In the genomic region with DNA sequence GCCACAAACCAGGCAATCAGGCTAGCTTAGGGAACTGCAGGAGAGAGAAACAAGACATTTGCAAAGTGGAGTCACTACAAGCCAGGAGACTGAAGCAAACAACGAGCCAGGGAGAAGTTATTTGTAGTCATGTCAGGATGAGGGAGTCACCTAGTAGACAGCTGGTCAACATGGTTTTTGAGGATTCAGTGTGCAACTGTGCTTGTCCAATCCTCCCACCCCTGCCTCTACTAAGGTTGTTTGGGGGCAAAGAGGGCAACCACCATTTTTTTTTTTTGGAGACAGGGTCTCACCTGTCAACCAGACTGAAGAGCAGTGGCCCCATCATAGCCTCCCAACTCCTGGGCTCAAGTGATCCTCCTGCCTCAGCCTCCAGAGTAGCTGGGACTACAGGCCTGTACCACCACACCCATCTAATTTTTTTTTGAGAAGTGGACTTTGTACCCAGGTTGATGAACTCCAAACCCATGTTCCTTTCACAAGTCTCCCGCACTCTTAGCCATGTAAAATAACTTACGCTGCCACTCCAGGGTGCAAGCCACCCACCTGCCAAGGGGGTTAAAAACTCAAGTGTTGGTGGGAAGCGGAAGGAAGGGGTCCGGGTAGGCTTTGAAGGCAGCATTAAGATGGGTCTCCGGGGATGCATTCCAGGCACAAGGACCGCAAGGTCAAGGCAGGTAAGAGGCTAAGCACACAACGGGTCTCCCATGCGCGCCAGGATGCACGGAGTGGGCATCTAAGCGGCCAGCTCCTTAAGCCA, we compare ENCODE assay signal across 1 cellular context.
A peak's percentile ranks its signal among the peaks of the same experiment; 100 is the strongest.
TF ChIP-seq lines count a peak whose summit lies in the region.

No MANE protein-coding gene starts in this region.

TF ChIP-seq in HepG2, 621 proteins besides CTCF, POLR2A, EP300 and RAD21 (continued from another document):
- TF ChIP-seq, protein P1, sequence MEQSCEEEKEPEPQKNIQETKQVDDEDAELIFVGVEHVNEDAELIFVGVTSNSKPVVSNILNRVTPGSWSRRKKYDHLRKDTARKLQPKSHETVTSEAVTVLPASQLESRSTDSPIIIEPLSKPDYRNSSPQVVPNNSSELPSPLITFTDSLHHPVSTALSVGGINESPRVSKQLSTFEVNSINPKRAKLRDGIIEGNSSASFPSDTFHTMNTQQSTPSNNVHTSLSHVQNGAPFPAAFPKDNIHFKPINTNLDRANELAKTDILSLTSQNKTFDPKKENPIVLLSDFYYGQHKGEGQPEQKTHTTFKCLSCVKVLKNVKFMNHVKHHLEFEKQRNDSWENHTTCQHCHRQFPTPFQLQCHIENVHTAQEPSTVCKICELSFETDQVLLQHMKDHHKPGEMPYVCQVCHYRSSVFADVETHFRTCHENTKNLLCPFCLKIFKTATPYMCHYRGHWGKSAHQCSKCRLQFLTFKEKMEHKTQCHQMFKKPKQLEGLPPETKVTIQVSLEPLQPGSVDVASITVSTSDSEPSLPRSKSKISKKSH (CRISPR knock-in tag; IDR thresholded peaks at IDR 0.05; ENCODE audit: borderline replicate concordance), result 0 out of 2 replicates have a peak, but pooled peaks have one; percentile 12
- TF ChIP-seq MIXL1 (CRISPR knock-in tag; IDR thresholded peaks at IDR 0.05) (no peak), MTA3 (CRISPR knock-in tag; IDR thresholded peaks at IDR 0.05) (no peak), ZNF619 (CRISPR knock-in tag; IDR thresholded peaks at IDR 0.05) (no peak)
- TF ChIP-seq, protein P2, sequence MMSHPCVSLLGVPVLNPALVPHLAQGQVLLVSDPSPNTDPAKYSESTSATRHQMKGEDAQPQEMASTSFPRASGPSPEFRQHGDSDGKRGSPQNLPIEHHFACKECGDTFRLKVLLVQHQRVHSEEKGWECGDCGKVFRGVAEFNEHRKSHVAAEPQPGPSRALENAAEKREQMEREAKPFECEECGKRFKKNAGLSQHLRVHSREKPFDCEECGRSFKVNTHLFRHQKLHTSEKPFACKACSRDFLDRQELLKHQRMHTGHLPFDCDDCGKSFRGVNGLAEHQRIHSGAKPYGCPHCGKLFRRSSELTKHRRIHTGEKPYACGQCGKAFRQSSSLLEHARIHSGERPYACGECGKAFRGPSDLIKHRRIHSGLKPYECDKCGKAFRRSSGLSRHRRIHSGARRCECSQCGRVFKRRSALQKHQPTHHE (CRISPR knock-in tag; IDR thresholded peaks at IDR 0.05; ENCODE audit: borderline replicate concordance), result no peak
